ENCODE assay signal across 2 cellular contexts in genomic region chr5:83095163-83095972, GRCh38.
TF ChIP-seq lines count a peak whose summit lies in the region.

No MANE protein-coding gene starts in this region.

TF ChIP-seq in A549, 52 proteins besides CTCF, POLR2A, EP300 and RAD21 (continued from another document):
- TF ChIP-seq POLR2AphosphoS2 (conservative IDR thresholded peaks at IDR 0.05; ENCODE audit: low read length) (no peak), HOXB13 (CRISPR knock-in tag; IDR thresholded peaks at IDR 0.05; ENCODE audit: low read depth) (no peak), MAFK (IDR thresholded peaks at IDR 0.05; ENCODE audit: partially characterized antibody) (no peak), BHLHE40 (IDR thresholded peaks at IDR 0.05; ENCODE audit: low read depth, low read length) (no peak)

TF ChIP-seq in SK-N-SH treated with all-trans-retinoic acid at 6 μM for 48 hours, 23 proteins besides CTCF, POLR2A, EP300 and RAD21 (continued from another document):
- TF ChIP-seq CREB5 (CRISPR knock-in tag; IDR thresholded peaks at IDR 0.05; ENCODE audit: low read depth) (no peak), TSHZ2 (CRISPR knock-in tag; IDR thresholded peaks at IDR 0.05) (no peak), ESRRG (CRISPR knock-in tag; IDR thresholded peaks at IDR 0.05) (no peak), POU6F1 (CRISPR knock-in tag; IDR thresholded peaks at IDR 0.05; ENCODE audit: borderline replicate concordance, low read depth) (no peak), RARB (CRISPR knock-in tag; IDR thresholded peaks at IDR 0.05) (no peak), ZNF8 (CRISPR knock-in tag; IDR thresholded peaks at IDR 0.05) (no peak), ZFP3 (CRISPR knock-in tag; IDR thresholded peaks at IDR 0.05) (no peak), GLIS3 (CRISPR knock-in tag; IDR thresholded peaks at IDR 0.05) (no peak), ZNF70 (CRISPR knock-in tag; IDR thresholded peaks at IDR 0.05) (no peak)
- TF ChIP-seq, protein P1, sequence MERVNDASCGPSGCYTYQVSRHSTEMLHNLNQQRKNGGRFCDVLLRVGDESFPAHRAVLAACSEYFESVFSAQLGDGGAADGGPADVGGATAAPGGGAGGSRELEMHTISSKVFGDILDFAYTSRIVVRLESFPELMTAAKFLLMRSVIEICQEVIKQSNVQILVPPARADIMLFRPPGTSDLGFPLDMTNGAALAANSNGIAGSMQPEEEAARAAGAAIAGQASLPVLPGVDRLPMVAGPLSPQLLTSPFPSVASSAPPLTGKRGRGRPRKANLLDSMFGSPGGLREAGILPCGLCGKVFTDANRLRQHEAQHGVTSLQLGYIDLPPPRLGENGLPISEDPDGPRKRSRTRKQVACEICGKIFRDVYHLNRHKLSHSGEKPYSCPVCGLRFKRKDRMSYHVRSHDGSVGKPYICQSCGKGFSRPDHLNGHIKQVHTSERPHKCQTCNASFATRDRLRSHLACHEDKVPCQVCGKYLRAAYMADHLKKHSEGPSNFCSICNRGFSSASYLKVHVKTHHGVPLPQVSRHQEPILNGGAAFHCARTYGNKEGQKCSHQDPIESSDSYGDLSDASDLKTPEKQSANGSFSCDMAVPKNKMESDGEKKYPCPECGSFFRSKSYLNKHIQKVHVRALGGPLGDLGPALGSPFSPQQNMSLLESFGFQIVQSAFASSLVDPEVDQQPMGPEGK (CRISPR knock-in tag; IDR thresholded peaks at IDR 0.05; ENCODE audit: borderline replicate concordance) = no peak
